In the genomic region with DNA sequence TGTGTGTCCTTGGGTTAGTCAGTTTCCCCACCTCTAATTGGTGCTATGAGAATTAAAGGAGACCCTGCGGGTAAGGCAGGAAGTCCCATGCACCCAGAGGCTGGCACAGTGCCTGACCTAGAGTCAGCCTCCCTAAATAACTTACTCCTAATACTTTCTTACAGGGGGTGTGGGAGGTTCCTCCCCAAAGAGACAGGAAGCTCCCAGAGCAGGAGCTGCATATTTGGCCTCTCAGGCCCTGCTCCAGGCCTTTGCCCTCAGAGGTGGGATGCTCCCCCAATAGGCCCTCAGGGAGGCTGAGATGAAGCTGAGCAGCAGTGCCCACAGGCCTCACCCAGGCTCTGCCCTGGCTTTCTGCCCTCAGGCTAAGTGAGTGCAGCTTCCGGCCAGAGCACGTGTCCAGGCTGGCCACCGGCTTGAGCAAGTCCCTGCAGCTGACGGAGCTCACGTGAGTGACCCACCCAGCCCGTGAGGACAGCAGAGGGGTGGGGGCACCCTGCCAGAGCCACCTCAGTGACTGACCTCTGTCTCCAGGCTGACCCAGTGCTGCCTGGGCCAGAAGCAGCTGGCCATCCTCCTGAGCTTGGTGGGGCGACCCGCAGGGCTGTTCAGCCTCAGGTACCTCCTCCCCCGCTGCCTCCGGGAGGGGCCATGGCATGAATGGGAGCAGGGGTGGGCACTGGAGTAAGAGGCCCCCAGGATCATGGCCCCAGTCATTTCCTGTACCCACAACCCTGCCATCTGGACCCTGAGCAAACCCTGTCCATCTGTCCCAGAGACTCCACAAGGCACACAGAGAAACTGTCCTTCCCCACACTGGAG, we compare ENCODE assay signal across 8 cellular contexts. TPM values are rescaled to one million over a fixed set of nuclear protein-coding genes. Genes with fewer than 3 reads are reported as not detected.
A peak's percentile ranks its signal among the peaks of the same experiment; 100 is the strongest.
DNase-seq lines count a peak whose midpoint lies in the region; FAIRE-seq and TF ChIP-seq lines count a peak whose summit lies in the region.

No MANE protein-coding gene starts in this region.

- TF ChIP-seq RAD21 in H1 (IDR thresholded peaks at IDR 0.05 in 1 of 2, conservative IDR thresholded peaks at IDR 0.05 in 1 of 2; ENCODE audit: low read depth in 2 of 2, low read length in 2 of 2) = no peak

- TF ChIP-seq POLR2A in H1 (IDR thresholded peaks at IDR 0.05; ENCODE audit: control extremely low read depth in 1 of 2, low read depth in 2 of 2, low read length in 2 of 2) = no peak

- H2AFZ ChIP-seq in H1 (ENCODE audit: low read length) (no peak overlapping the region), neural progenitor cell (replicated peaks) (no peak overlapping the region)

- no peak overlapping the region for H2BK120ac ChIP-seq in H1 (replicated peaks; ENCODE audit: low read depth, low read length)

- no peaks in the 10 kb centered on the region for H3K9me3 Mint-ChIP-seq in neural progenitor cell

- H2AK5ac ChIP-seq in H1 (ENCODE audit: low read depth, low read length) = no peak overlapping the region

- H3K4me3 ChIP-seq in H1 (ENCODE audit: extremely low read depth in 1 of 4, insufficient read depth in 2 of 4, low read depth in 3 of 4, low read length in 4 of 4) (no peak overlapping the region), neural progenitor cell (no peak overlapping the region)

- CTCF ChIA-PET in H1 (lab: Charles Lee; ENCODE audit: partially characterized antibody) = interaction anchor here (0.5 to 2.2 kb wide), 10 partner anchors 8 to 238 kb away, joined by 3 to 13 read pairs (median 3); no protein-coding TSS in a partner anchor

- H3K9ac ChIP-seq in H1 (replicated peaks in 1 of 4; ENCODE audit: extremely low read depth in 1 of 4, low read depth in 3 of 4, low read length in 3 of 4) (no peak overlapping the region), neural progenitor cell (no peak overlapping the region)

- H4K91ac ChIP-seq in H1 (replicated peaks; ENCODE audit: insufficient read length, low read length) = peak overlapping the region; percentile 9

- peak; percentile 24 for DNase-seq in COLO668 (lab: John Stamatoyannopoulos, UW; ENCODE audit: unreplicated experiment)
- DNase-seq in NCI-H524 treated with DMSO at 0.1 percent for 48 hours (lab: John Stamatoyannopoulos, UW) = peak; percentile 39
- no peak for DNase-seq in H1 (ENCODE audit: low read depth in 1 of 2, low spot score in 2 of 2)
- no peak for DNase-seq in neural progenitor cell (ENCODE audit: low spot score)
- DNase-seq in T-helper 1 cell = no peak
- no peak for DNase-seq in NCI-H2227 treated with DMSO at 0.1 percent for 48 hours (lab: John Stamatoyannopoulos, UW)
- no peak for DNase-seq in germinal center (ENCODE audit: low spot score)
- DNase-seq in central memory CD4-positive, alpha-beta T cell = no peak

- TF ChIP-seq EP300 in H1 (IDR thresholded peaks at IDR 0.05; ENCODE audit: borderline replicate concordance in 1 of 2, low read depth in 2 of 2, low read length in 2 of 2) = no peak

- H3K36me3 ChIP-seq in H1 (ENCODE audit: control insufficient read depth in 2 of 4, insufficient read depth in 4 of 4, low read length in 3 of 4) = no peaks in the 10 kb centered on the region
- H3K36me3 ChIP-seq in neural progenitor cell = no peaks in the 10 kb centered on the region

- peak overlapping the region; percentile 46 for H3K27ac Mint-ChIP-seq in neural progenitor cell

- 87% methylated on average over 11 of the region's 11 CpGs; no CpG with 5 or more reads in 1 of the 2 experiments for WGBS in H1 (ENCODE audit: extremely low coverage in 1 of 2, insufficient coverage in 1 of 2, insufficient read length in 1 of 2, insufficient replicate concordance in 2 of 2, low coverage in 1 of 2, low lambda C conversion rate in 2 of 2, missing lambda C conversion rate in 1 of 2), 2 experiments

- no peak overlapping the region for H3K4me3 Mint-ChIP-seq in neural progenitor cell

- H3K27me3 Mint-ChIP-seq in neural progenitor cell (ENCODE audit: insufficient read depth, low read depth) = peaks cover 7% of the 10 kb centered on the region

- no peak overlapping the region for H3K14ac ChIP-seq in H1 (ENCODE audit: insufficient read length)

- H3F3A ChIP-seq in neural progenitor cell (ENCODE audit: low read depth) = no peaks in the 10 kb centered on the region

- no peak overlapping the region for H4K8ac ChIP-seq in H1 (ENCODE audit: extremely low read depth, insufficient read depth, low read length)

- H2BK15ac ChIP-seq in H1 (ENCODE audit: low read length) = no peak overlapping the region

- H2BK12ac ChIP-seq in H1 (ENCODE audit: low read depth, low read length) = peak overlapping the region; percentile 2; the same call in 1 of the 2 replicates

- H3K4me1 ChIP-seq in H1 (replicated peaks in 1 of 4; ENCODE audit: control insufficient read depth in 3 of 4, insufficient read depth in 4 of 4, low read length in 3 of 4) = peaks cover 0 to 4% (median 2%) of the 10 kb centered on the region in 4 experiments; a peak in 2 of 7 replicates
- H3K4me1 ChIP-seq in neural progenitor cell = peaks cover 3% of the 10 kb centered on the region

- no peak overlapping the region for H3K4me2 ChIP-seq in H1 (ENCODE audit: insufficient read depth in 1 of 2, low read depth in 2 of 2, low read length in 2 of 2)
- no peak overlapping the region for H3K4me2 ChIP-seq in neural progenitor cell

- no peak overlapping the region for H3K56ac ChIP-seq in H1 (replicated peaks; ENCODE audit: insufficient read length, low read depth, low read length)

- no peaks in the 10 kb centered on the region for H3K27me3 ChIP-seq in H1 (replicated peaks in 1 of 4; ENCODE audit: control insufficient read depth in 3 of 4, extremely low read depth in 1 of 4, insufficient read depth in 3 of 4, low read length in 3 of 4)
- H3K27me3 ChIP-seq in neural progenitor cell = no peaks in the 10 kb centered on the region

- no peaks in the 10 kb centered on the region for H3K9me3 ChIP-seq in H1 (ENCODE audit: insufficient read depth in 2 of 2, low read depth in 1 of 2, low read length in 1 of 2)
- no peaks in the 10 kb centered on the region for H3K9me3 ChIP-seq in neural progenitor cell (ENCODE audit: low read depth)

- peaks cover 27% of the 10 kb centered on the region for H3K4me1 Mint-ChIP-seq in neural progenitor cell

- no peak for TF ChIP-seq CTCF in H1 (IDR thresholded peaks at IDR 0.05; ENCODE audit: control extremely low read depth in 1 of 3, insufficient read depth in 1 of 3, low read depth in 1 of 3, low read length in 3 of 3)
- no peak for TF ChIP-seq CTCF in neural progenitor cell (IDR thresholded peaks at IDR 0.05)

- H3K23ac ChIP-seq in H1 (ENCODE audit: insufficient read length) = no peak overlapping the region

- FAIRE-seq in H1 (lab: Jason Lieb, UNC) = no peak

- H3K18ac ChIP-seq in H1 (ENCODE audit: extremely low read depth, low read length) = no peak overlapping the region

- H4K20me1 ChIP-seq in H1 (replicated peaks in 1 of 2; ENCODE audit: control insufficient read depth in 1 of 2, insufficient read depth in 2 of 2, low read length in 2 of 2) (peaks cover 2 to 4% of the 10 kb centered on the region in 2 experiments), neural progenitor cell (ENCODE audit: low read depth) (no peaks in the 10 kb centered on the region)

- no peak overlapping the region for H2BK20ac ChIP-seq in H1 (ENCODE audit: low read length)

- H3K27ac ChIP-seq in H1 (ENCODE audit: low read depth, low read length) (no peak overlapping the region), neural progenitor cell (no peak overlapping the region)

- no peaks in the 10 kb centered on the region for H3K79me1 ChIP-seq in H1 (ENCODE audit: low read depth, low read length)

- H3K4ac ChIP-seq in H1 (replicated peaks; ENCODE audit: insufficient read length, low read depth, low read length) = no peak overlapping the region

- peaks cover 7% of the 10 kb centered on the region; the same call in 1 of the 2 replicates for H3K23me2 ChIP-seq in H1 (ENCODE audit: low read depth, low read length)

- H3K36me3 Mint-ChIP-seq in neural progenitor cell = no peaks in the 10 kb centered on the region

- no peaks in the 10 kb centered on the region for H3K79me2 ChIP-seq in H1 (ENCODE audit: control insufficient read depth in 1 of 2, insufficient read depth in 2 of 2, low read length in 2 of 2)
- H3K79me2 ChIP-seq in neural progenitor cell (ENCODE audit: low read depth) = no peaks in the 10 kb centered on the region

- no peak overlapping the region for H2BK5ac ChIP-seq in H1 (ENCODE audit: low read depth, low read length)

- no peak overlapping the region for H4K5ac ChIP-seq in H1 (ENCODE audit: insufficient read length, low read depth, low read length)

- POLR2A ChIA-PET in H1 (lab: Charles Lee; ENCODE audit: partially characterized antibody) = interaction anchor here (0.6 kb wide), 1 partner anchor 15 kb away, joined by 3 read pairs; no protein-coding TSS in a partner anchor

TF ChIP-seq in H1, 55 proteins besides CTCF, POLR2A, EP300 and RAD21:
- no peak for TF ChIP-seq BCL11A (IDR thresholded peaks at IDR 0.05; ENCODE audit: low read depth in 2 of 2, low read length in 2 of 2)
- TF ChIP-seq KDM1A (IDR thresholded peaks at IDR 0.05; ENCODE audit: borderline replicate concordance, low read length) = no peak
- no peak for TF ChIP-seq MAFK (IDR thresholded peaks at IDR 0.05; ENCODE audit: low read depth, low read length)
- no peak for TF ChIP-seq CHD2 (IDR thresholded peaks at IDR 0.05; ENCODE audit: low read length)
- TF ChIP-seq TAF7 (optimal IDR thresholded peaks at IDR 0.05; ENCODE audit: borderline replicate concordance, low read depth, low read length) = no peak
- TF ChIP-seq ASH2L (IDR thresholded peaks at IDR 0.05; ENCODE audit: low read length) = no peak
- no peak for TF ChIP-seq HDAC6 (IDR thresholded peaks at IDR 0.05; ENCODE audit: low read depth, low read length)
- TF ChIP-seq RXRA (IDR thresholded peaks at IDR 0.05; ENCODE audit: insufficient read depth, low read depth, low read length) = no peak
- TF ChIP-seq SIX5 (IDR thresholded peaks at IDR 0.05; ENCODE audit: low read depth, low read length) = no peak

RNA-seq across cellular contexts. Expression of gene CPNE2, which starts 31.1 kb away (rescaled TPM):
- total RNA-seq in H1 (2021; fragmentation: NEBNext Ultra II Directional; extraction: Animal tissue kit (Norgen Biotek cat#: 25700)) = 10.6 and 11.6 TPM in 2 replicates
- polyA plus RNA-seq in H1 (2011; rRNA removed) = 38.0 and 39.5 TPM in 2 replicates
- 23.2 TPM for polyA plus RNA-seq in H1 (2011; cell fraction: cytosol; rRNA removed)
- polyA plus RNA-seq in H1 (2011; cell fraction: nucleus; rRNA removed) = 22.3 TPM
- 11.1 to 18.8 TPM (median 16.3 TPM) in 4 replicates for polyA plus RNA-seq in H1 (2012, experiment 1 of 2)
- polyA plus RNA-seq in H1 (2012, experiment 2 of 2) = 20.5 TPM
- polyA plus RNA-seq in H1 (2013, experiment 1 of 2) = 26.2 TPM
- 24.6 TPM for polyA plus RNA-seq in H1 (2013, experiment 2 of 2)
- polyA minus RNA-seq in H1 (2011; rRNA and poly(A)+ RNA removed) = 16.1 and 18.7 TPM in 2 replicates
- 11.2 TPM for polyA minus RNA-seq in H1 (2011; cell fraction: cytosol; rRNA and poly(A)+ RNA removed)
- 9.8 TPM for polyA minus RNA-seq in H1 (2011; cell fraction: nucleus; rRNA and poly(A)+ RNA removed)
- total RNA-seq in neural progenitor cell (ENCODE audit: low replicate concordance) = 19.8 and 26.9 TPM in 2 replicates

Comparison
In these comparisons a context has a peak if more than half of its experiments do, and no peak if none do; other contexts are left out.
1. DNase-seq: peak in COLO668 (single experiment) and NCI-H524 treated with DMSO at 0.1 percent for 48 hours (single experiment); none in H1 (0 of 2), neural progenitor cell (single experiment), T-helper 1 cell (0 of 5), NCI-H2227 treated with DMSO at 0.1 percent for 48 hours (single experiment), germinal center (single experiment) and central memory CD4-positive, alpha-beta T cell (single experiment).